9 cellular contexts compared by ENCODE assay signal in genomic region chr2:223943135-223943534, GRCh38. TPM values are rescaled to one million over a fixed set of nuclear protein-coding genes. Genes with fewer than 3 reads are reported as not detected.
DNase-seq lines count a peak whose midpoint lies in the region; ATAC-seq lines count a peak whose summit lies in the region.
"Had no signal": no experiment of that assay in that cellular context is flagged by ENCODE, and none has a peak within 500 bp of the region (broad histone marks: within the 10 kb centered on the region; RNA-seq: fewer than 3 reads in every experiment).

No MANE protein-coding gene starts in this region.

- H3K27ac ChIP-seq in BLaER1 treated with 17β-estradiol and CSF1 and Interleukin-3, amounts not matched to agents 10 nM and 100 nM = peak overlapping the region in 1 of 11 experiments; percentile 89; a peak in 1 of 22 replicates
- no peak overlapping the region for H3K27ac ChIP-seq in Karpas-422 (ENCODE audit: low read length)
- no peak overlapping the region for H3K27ac ChIP-seq in substantia nigra (ENCODE audit: low read depth, low read length, poor library complexity, severe bottlenecking)

- H3K4me1 ChIP-seq in BLaER1 treated with 17β-estradiol and CSF1 and Interleukin-3, amounts not matched to agents 10 nM and 100 nM = peaks cover 16 to 52% (median 23%) of the 10 kb centered on the region in 10 experiments
- H3K4me1 ChIP-seq in NT2/D1 (ENCODE audit: insufficient read depth, insufficient read length) (no peaks in the 10 kb centered on the region), neuron (ENCODE audit: insufficient read depth, low read length) (peaks cover 10% of the 10 kb centered on the region), Karpas-422 (ENCODE audit: low read length) (peaks cover 15% of the 10 kb centered on the region)

- H3K36me3 Mint-ChIP-seq in effector memory CD8-positive, alpha-beta T cell (ENCODE audit: insufficient read depth) = peaks cover 7% of the 10 kb centered on the region

- H4K20me1 ChIP-seq in BLaER1 treated with 17β-estradiol and CSF1 and Interleukin-3, amounts not matched to agents 10 nM and 100 nM = peaks cover 0 to 33% (median 16%) of the 10 kb centered on the region in 11 experiments; a peak in 16 of 22 replicates
- H4K20me1 ChIP-seq in Karpas-422 (ENCODE audit: insufficient read depth, low read depth, low read length) = 0 out of 2 replicates have a peak, but pooled peaks cover 2% of the 10 kb centered on the region

- peak overlapping the region; percentile 84 to 97 (median 91) for H3K4me2 ChIP-seq in BLaER1 treated with 17β-estradiol and CSF1 and Interleukin-3, amounts not matched to agents 10 nM and 100 nM
- H3K4me2 ChIP-seq in Karpas-422 (ENCODE audit: low read depth, low read length, poor library complexity, severe bottlenecking) = no peak overlapping the region

- H3K4me1 Mint-ChIP-seq in effector memory CD8-positive, alpha-beta T cell (ENCODE audit: low read depth in 2 of 2) = peaks cover 42 to 47% of the 10 kb centered on the region in 2 donors

- H2AFZ ChIP-seq in neuron (ENCODE audit: low read depth, low read length) (no peak overlapping the region), Karpas-422 (ENCODE audit: low read length) (no peak overlapping the region)

- H3K4me3 Mint-ChIP-seq in effector memory CD8-positive, alpha-beta T cell = peak overlapping the region; percentile 93 to 96

- DNase-seq in NT2/D1 (ENCODE audit: low read depth, low spot score) (no peak), dedifferentiated amniotic fluid mesenchymal stem cell (ENCODE audit: extremely low spot score) (no peak), Karpas-422 (no peak), substantia nigra (lab: John Stamatoyannopoulos, UW) (no peak), NCI-H2107 (lab: John Stamatoyannopoulos, UW) (no peak)
- no peak for DNase-seq in effector memory CD8-positive, alpha-beta T cell
- DNase-seq: activated gamma-delta T cell had no signal

- peaks cover 14 to 39% (median 21%) of the 10 kb centered on the region in 11 experiments; a peak in 18 of 22 replicates for H3K36me3 ChIP-seq in BLaER1 treated with 17β-estradiol and CSF1 and Interleukin-3, amounts not matched to agents 10 nM and 100 nM
- H3K36me3 ChIP-seq in NT2/D1 (ENCODE audit: insufficient read depth, insufficient read length, low read length) (no peaks in the 10 kb centered on the region), neuron (ENCODE audit: insufficient read depth, low read length) (no peaks in the 10 kb centered on the region), Karpas-422 (ENCODE audit: insufficient read depth, low read length) (no peaks in the 10 kb centered on the region)

- H3K9me3 Mint-ChIP-seq in effector memory CD8-positive, alpha-beta T cell = no peaks in the 10 kb centered on the region

- H3K9ac ChIP-seq in BLaER1 treated with 17β-estradiol and CSF1 and Interleukin-3, amounts not matched to agents 10 nM and 100 nM = peak overlapping the region in 5 of 11 experiments; percentile 88 to 99 (median 96); a peak in 8 of 22 replicates
- peak overlapping the region; percentile 5 for H3K9ac ChIP-seq in NT2/D1 (ENCODE audit: insufficient read length, low read depth)
- H3K9ac ChIP-seq in Karpas-422 (ENCODE audit: low read length) = no peak overlapping the region

- no peaks in the 10 kb centered on the region for H3K79me2 ChIP-seq in Karpas-422 (ENCODE audit: low read length)

- H3K27me3 Mint-ChIP-seq in effector memory CD8-positive, alpha-beta T cell = no peaks in the 10 kb centered on the region

- H3K4me3 ChIP-seq in BLaER1 treated with 17β-estradiol and CSF1 and Interleukin-3, amounts not matched to agents 10 nM and 100 nM = peak overlapping the region in 9 of 10 experiments; percentile 91 to 100 (median 98); a peak in 16 of 20 replicates
- H3K4me3 ChIP-seq in NT2/D1 (ENCODE audit: insufficient read length, low read depth) = no peak overlapping the region
- peak overlapping the region; percentile 74 for H3K4me3 ChIP-seq in neuron (ENCODE audit: low read length)
- no peak overlapping the region for H3K4me3 ChIP-seq in Karpas-422 (ENCODE audit: low read length)

- peak overlapping the region in 1 of 2 donors; percentile 75 for H3K27ac Mint-ChIP-seq in effector memory CD8-positive, alpha-beta T cell

- peaks cover 19 to 33% (median 27%) of the 10 kb centered on the region in 11 experiments for H3K9me3 ChIP-seq in BLaER1 treated with 17β-estradiol and CSF1 and Interleukin-3, amounts not matched to agents 10 nM and 100 nM (replicated peaks in 1 of 11)
- H3K9me3 ChIP-seq in NT2/D1 (ENCODE audit: insufficient read depth, low read length) (no peaks in the 10 kb centered on the region), neuron (ENCODE audit: low read length) (peaks cover 2% of the 10 kb centered on the region), Karpas-422 (ENCODE audit: low read length) (no peaks in the 10 kb centered on the region)

- no peaks in the 10 kb centered on the region for H3K9me2 ChIP-seq in Karpas-422 (replicated peaks; ENCODE audit: insufficient read depth, low read length)

- H3K27me3 ChIP-seq in BLaER1 treated with 17β-estradiol and CSF1 and Interleukin-3, amounts not matched to agents 10 nM and 100 nM = no peaks in the 10 kb centered on the region
- peaks cover 9% of the 10 kb centered on the region for H3K27me3 ChIP-seq in NT2/D1 (ENCODE audit: insufficient read depth, insufficient read length)
- H3K27me3 ChIP-seq in neuron (ENCODE audit: insufficient read depth, low read length) = no peaks in the 10 kb centered on the region
- H3K27me3 ChIP-seq in Karpas-422 (ENCODE audit: low read length) = no peaks in the 10 kb centered on the region

- no peak for ATAC-seq in effector memory CD8-positive, alpha-beta T cell (replicated peaks)

RNA-seq across cellular contexts. Expression of gene WDFY1, which starts 2.0 kb away (rescaled TPM):
- 21.9 and 34.7 TPM in 2 replicates for total RNA-seq in Karpas-422 (2014; rRNA removed; shearing (Covaris generic); ENCODE audit: low replicate concordance)

RNA-seq across cellular contexts. Expression of gene MRPL44, which starts 14.1 kb away (rescaled TPM):
- 26.8 and 34.9 TPM in 2 replicates for total RNA-seq in Karpas-422 (2014; rRNA removed; shearing (Covaris generic); ENCODE audit: low replicate concordance)

Comparison
In these comparisons a context has a peak if more than half of its experiments do, and no peak if none do; other contexts are left out.
1. H3K4me3 ChIP-seq: peak in BLaER1 treated with 17β-estradiol and CSF1 and Interleukin-3, amounts not matched to agents 10 nM and 100 nM (9 of 10) and neuron (single experiment); none in NT2/D1 (single experiment) and Karpas-422 (single experiment).